In the genomic region with DNA sequence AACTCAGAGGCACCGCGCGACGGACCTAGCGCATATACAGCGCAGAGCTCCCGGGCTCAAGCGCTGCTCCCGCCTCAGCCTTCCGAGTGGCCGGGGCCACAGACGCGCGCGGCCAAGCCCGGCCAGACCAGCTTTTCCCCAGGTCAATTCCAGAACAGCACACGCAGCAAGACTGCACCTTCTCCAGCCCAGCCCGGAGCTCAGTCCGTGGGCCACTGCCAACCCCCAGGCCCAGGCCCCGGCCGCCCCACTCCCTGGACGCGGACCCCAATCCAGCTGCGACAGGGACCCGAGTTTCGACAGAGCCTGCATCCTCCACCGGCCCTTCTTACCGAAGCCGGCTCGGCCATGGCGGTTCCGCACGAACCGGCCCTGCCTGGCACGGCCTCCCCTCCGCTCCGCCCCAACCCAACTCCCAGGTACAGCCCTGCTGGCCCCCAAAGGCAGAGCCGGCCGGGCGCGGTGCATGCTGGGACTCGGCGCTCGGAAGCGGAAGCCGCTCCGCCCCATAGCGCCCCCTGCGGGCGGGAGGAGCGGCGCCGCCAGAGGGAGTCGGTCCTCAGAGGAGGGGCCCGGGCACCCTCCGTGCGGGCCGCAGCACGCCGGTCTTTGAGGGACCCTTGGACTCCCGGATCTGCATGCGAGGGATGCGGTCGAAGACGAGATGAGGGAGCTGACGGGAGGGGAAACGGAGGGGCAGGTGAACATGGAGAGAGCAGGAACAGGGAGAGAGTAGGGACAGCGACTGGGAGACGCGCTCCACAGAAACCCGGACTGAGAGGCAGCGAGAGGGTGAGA, we compare ENCODE assay signal across 1 cellular context.
TF ChIP-seq lines count a peak whose summit lies in the region.

A gene with protein sequence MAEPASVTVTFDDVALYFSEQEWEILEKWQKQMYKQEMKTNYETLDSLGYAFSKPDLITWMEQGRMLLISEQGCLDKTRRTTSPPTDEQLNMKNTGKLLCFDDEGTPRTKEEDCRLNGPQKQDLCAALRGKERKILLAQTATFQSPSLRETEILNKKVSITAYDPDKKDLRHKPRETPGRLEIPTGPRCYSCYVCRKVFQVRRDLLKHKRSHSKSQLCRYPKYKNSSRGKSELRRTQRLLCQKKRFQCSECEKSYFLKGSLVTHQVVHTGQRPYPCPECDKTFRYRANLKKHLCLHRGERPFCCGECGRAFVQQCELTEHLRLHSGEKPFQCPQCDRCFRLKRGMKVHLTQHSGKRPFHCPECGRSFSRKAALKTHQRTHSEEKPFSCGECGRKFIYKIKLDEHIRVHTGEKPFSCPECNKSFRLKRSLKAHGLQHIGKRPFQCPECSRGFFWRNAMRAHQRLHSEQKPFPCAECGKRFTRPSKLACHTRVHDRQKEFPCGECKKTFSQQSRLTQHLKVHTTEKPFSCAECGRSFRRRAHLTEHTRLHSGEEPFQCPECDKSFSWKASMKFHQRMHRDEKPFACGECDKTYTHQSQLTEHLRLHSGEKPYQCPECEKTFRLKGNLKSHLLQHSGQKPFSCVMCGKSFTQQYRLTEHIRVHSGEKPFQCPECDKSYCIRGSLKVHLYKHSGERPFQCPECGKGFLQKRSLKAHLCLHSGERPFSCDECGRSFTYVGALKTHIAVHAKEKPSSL (minus strand): TSS at position 461 of the 798 bp plus-strand sequence. CDS start 111 bp downstream, at position 350.

TF ChIP-seq in K562, 482 proteins besides CTCF, POLR2A, EP300 and RAD21 (continued from another document and continues in another):
- peak; percentile 88 for TF ChIP-seq DIDO1 (tag; IDR thresholded peaks at IDR 0.05; ENCODE audit: low read depth)
- TF ChIP-seq TCF7 (IDR thresholded peaks at IDR 0.05; ENCODE audit: borderline replicate concordance): peak; percentile 74; the same call in 1 of the 2 replicates
- no peak for TF ChIP-seq NR2C1 (IDR thresholded peaks at IDR 0.05)
- 0 out of 2 replicates have a peak, but pooled peaks have one; percentile 58 for TF ChIP-seq NR2C1 (tag; IDR thresholded peaks at IDR 0.05)
- TF ChIP-seq RNF2 (IDR thresholded peaks at IDR 0.05): peak; percentile 58
- no peak for TF ChIP-seq TFAM (CRISPR knock-in tag; conservative IDR thresholded peaks at IDR 0.05)
- TF ChIP-seq PRMT5 (CRISPR knock-in tag; IDR thresholded peaks at IDR 0.05): peak; percentile 14; the same call in 1 of the 2 replicates
- peak; percentile 98 for TF ChIP-seq XRCC5 (IDR thresholded peaks at IDR 0.05; ENCODE audit: low read depth, low read length)
- peak; percentile 18 for TF ChIP-seq ZNF239 (CRISPR knock-in tag; IDR thresholded peaks at IDR 0.05)
- TF ChIP-seq TAF15 (IDR thresholded peaks at IDR 0.05; ENCODE audit: low read depth, low read length): no peak
- TF ChIP-seq ZNF263 (CRISPR knock-in tag; IDR thresholded peaks at IDR 0.05; ENCODE audit: borderline replicate concordance): peak; percentile 74; the same call in 1 of the 2 replicates
- TF ChIP-seq HNRNPH1 (optimal IDR thresholded peaks at IDR 0.05; ENCODE audit: low read depth, low read length): peak; percentile 97
- no peak for TF ChIP-seq SMARCB1 (IDR thresholded peaks at IDR 0.05; ENCODE audit: insufficient read length, low read depth)
- TF ChIP-seq ZNF311 (CRISPR knock-in tag; IDR thresholded peaks at IDR 0.05): no peak
- TF ChIP-seq FOXA1 (IDR thresholded peaks at IDR 0.05; ENCODE audit: borderline replicate concordance): no peak
- no peak; the same call in 1 of the 2 replicates for TF ChIP-seq ZNF764 (CRISPR knock-in tag; IDR thresholded peaks at IDR 0.05; ENCODE audit: low read depth)
- no peak for TF ChIP-seq ZNF217 (CRISPR knock-in tag; IDR thresholded peaks at IDR 0.05)
- peak; percentile 90 for TF ChIP-seq ZBTB1 (CRISPR knock-in tag; IDR thresholded peaks at IDR 0.05; ENCODE audit: borderline replicate concordance, low read depth)
- TF ChIP-seq FOXJ3 (CRISPR knock-in tag; IDR thresholded peaks at IDR 0.05): no peak
- TF ChIP-seq, protein P1, sequence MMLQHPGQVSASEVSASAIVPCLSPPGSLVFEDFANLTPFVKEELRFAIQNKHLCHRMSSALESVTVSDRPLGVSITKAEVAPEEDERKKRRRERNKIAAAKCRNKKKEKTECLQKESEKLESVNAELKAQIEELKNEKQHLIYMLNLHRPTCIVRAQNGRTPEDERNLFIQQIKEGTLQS (IDR thresholded peaks at IDR 0.05): no peak
- TF ChIP-seq, protein P1 (CRISPR knock-in tag; conservative IDR thresholded peaks at IDR 0.05): peak; percentile 73
- peak; percentile 10; the same call in 1 of the 2 replicates for TF ChIP-seq PHB2 (IDR thresholded peaks at IDR 0.05; ENCODE audit: low read depth)
- peak; percentile 98 for TF ChIP-seq FUS (optimal IDR thresholded peaks at IDR 0.05; ENCODE audit: low read depth, low read length)
- peak; percentile 98 for TF ChIP-seq ETV1 (tag; conservative IDR thresholded peaks at IDR 0.05; ENCODE audit: low read depth)
- TF ChIP-seq, protein P2, sequence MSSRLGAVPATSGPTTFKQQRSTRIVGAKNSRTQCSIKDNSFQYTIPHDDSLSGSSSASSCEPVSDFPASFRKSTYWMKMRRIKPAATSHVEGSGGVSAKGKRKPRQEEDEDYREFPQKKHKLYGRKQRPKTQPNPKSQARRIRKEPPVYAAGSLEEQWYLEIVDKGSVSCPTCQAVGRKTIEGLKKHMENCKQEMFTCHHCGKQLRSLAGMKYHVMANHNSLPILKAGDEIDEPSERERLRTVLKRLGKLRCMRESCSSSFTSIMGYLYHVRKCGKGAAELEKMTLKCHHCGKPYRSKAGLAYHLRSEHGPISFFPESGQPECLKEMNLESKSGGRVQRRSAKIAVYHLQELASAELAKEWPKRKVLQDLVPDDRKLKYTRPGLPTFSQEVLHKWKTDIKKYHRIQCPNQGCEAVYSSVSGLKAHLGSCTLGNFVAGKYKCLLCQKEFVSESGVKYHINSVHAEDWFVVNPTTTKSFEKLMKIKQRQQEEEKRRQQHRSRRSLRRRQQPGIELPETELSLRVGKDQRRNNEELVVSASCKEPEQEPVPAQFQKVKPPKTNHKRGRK (tag; IDR thresholded peaks at IDR 0.05): no peak
- no peak for TF ChIP-seq HDAC3 (IDR thresholded peaks at IDR 0.05; ENCODE audit: borderline replicate concordance, partially characterized antibody)
- peak; percentile 62 to 88; a peak in 2 of 4 replicates for TF ChIP-seq SIN3A (IDR thresholded peaks at IDR 0.05; ENCODE audit: borderline replicate concordance in 2 of 2, control insufficient read depth in 1 of 2, low read depth in 2 of 2, low read length in 2 of 2)
- TF ChIP-seq, protein P3, sequence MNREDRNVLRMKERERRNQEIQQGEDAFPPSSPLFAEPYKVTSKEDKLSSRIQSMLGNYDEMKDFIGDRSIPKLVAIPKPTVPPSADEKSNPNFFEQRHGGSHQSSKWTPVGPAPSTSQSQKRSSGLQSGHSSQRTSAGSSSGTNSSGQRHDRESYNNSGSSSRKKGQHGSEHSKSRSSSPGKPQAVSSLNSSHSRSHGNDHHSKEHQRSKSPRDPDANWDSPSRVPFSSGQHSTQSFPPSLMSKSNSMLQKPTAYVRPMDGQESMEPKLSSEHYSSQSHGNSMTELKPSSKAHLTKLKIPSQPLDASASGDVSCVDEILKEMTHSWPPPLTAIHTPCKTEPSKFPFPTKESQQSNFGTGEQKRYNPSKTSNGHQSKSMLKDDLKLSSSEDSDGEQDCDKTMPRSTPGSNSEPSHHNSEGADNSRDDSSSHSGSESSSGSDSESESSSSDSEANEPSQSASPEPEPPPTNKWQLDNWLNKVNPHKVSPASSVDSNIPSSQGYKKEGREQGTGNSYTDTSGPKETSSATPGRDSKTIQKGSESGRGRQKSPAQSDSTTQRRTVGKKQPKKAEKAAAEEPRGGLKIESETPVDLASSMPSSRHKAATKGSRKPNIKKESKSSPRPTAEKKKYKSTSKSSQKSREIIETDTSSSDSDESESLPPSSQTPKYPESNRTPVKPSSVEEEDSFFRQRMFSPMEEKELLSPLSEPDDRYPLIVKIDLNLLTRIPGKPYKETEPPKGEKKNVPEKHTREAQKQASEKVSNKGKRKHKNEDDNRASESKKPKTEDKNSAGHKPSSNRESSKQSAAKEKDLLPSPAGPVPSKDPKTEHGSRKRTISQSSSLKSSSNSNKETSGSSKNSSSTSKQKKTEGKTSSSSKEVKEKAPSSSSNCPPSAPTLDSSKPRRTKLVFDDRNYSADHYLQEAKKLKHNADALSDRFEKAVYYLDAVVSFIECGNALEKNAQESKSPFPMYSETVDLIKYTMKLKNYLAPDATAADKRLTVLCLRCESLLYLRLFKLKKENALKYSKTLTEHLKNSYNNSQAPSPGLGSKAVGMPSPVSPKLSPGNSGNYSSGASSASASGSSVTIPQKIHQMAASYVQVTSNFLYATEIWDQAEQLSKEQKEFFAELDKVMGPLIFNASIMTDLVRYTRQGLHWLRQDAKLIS (CRISPR knock-in tag; IDR thresholded peaks at IDR 0.05): peak; percentile 97
- TF ChIP-seq EHMT2 (IDR thresholded peaks at IDR 0.05): peak; percentile 64
- TF ChIP-seq, protein P4, sequence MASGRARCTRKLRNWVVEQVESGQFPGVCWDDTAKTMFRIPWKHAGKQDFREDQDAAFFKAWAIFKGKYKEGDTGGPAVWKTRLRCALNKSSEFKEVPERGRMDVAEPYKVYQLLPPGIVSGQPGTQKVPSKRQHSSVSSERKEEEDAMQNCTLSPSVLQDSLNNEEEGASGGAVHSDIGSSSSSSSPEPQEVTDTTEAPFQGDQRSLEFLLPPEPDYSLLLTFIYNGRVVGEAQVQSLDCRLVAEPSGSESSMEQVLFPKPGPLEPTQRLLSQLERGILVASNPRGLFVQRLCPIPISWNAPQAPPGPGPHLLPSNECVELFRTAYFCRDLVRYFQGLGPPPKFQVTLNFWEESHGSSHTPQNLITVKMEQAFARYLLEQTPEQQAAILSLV (tag; IDR thresholded peaks at IDR 0.05): no peak
- TF ChIP-seq ETV6 (IDR thresholded peaks at IDR 0.05; ENCODE audit: borderline replicate concordance in 1 of 2, low read depth in 2 of 2, low read length in 1 of 2): peak in 1 of 2 experiments; percentile 73; a peak in 1 of 4 replicates
- no peak; the same call in 1 of the 2 replicates for TF ChIP-seq ETV6 (CRISPR knock-in tag; IDR thresholded peaks at IDR 0.05; ENCODE audit: borderline replicate concordance)
- no peak for TF ChIP-seq SRSF9 (IDR thresholded peaks at IDR 0.05; ENCODE audit: borderline replicate concordance, low read depth, low read length)
- 0 out of 2 replicates have a peak, but pooled peaks have one; percentile 14 for TF ChIP-seq ZSCAN29 (IDR thresholded peaks at IDR 0.05)
- TF ChIP-seq, protein P5, sequence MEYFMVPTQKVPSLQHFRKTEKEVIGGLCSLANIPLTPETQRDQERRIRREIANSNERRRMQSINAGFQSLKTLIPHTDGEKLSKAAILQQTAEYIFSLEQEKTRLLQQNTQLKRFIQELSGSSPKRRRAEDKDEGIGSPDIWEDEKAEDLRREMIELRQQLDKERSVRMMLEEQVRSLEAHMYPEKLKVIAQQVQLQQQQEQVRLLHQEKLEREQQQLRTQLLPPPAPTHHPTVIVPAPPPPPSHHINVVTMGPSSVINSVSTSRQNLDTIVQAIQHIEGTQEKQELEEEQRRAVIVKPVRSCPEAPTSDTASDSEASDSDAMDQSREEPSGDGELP (CRISPR knock-in tag; IDR thresholded peaks at IDR 0.05; ENCODE audit: borderline replicate concordance): peak; percentile 96
- peak; percentile 8; the same call in 1 of the 2 replicates for TF ChIP-seq ELF4 (CRISPR knock-in tag; IDR thresholded peaks at IDR 0.05)
- TF ChIP-seq TAF1 (IDR thresholded peaks at IDR 0.05; ENCODE audit: control insufficient read depth, extremely low read depth, insufficient read depth, low read length, severe bottlenecking): peak; percentile 99
- no peak for TF ChIP-seq TSC22D4 (tag; IDR thresholded peaks at IDR 0.05)
- TF ChIP-seq NR2C2 (CRISPR knock-in tag; IDR thresholded peaks at IDR 0.05): peak; percentile 89
- TF ChIP-seq NR2C2 (tag; IDR thresholded peaks at IDR 0.05): peak; percentile 55
- peak; percentile 70 for TF ChIP-seq NUFIP1 (IDR thresholded peaks at IDR 0.05; ENCODE audit: partially characterized antibody)
- TF ChIP-seq ARID1B (IDR thresholded peaks at IDR 0.05): peak; percentile 55
- no peak for TF ChIP-seq ZEB2 (IDR thresholded peaks at IDR 0.05)
- peak; percentile 72; the same call in 1 of the 2 replicates for TF ChIP-seq KLF6 (CRISPR knock-in tag; IDR thresholded peaks at IDR 0.05; ENCODE audit: borderline replicate concordance)
- TF ChIP-seq NCOA1 (IDR thresholded peaks at IDR 0.05; ENCODE audit: low read depth): peak; percentile 43; the same call in 1 of the 2 replicates
- TF ChIP-seq PRPF4 (IDR thresholded peaks at IDR 0.05; ENCODE audit: insufficient read depth, low read depth, low read length, poor library complexity, severe bottlenecking): peak; percentile 64
- peak; percentile 95 for TF ChIP-seq ZBTB7A (IDR thresholded peaks at IDR 0.05; ENCODE audit: borderline replicate concordance, control insufficient read depth, low read depth, low read length)
- TF ChIP-seq ETS2 (tag; IDR thresholded peaks at IDR 0.05; ENCODE audit: borderline replicate concordance, poor library complexity, severe bottlenecking): no peak
- TF ChIP-seq, protein P6, sequence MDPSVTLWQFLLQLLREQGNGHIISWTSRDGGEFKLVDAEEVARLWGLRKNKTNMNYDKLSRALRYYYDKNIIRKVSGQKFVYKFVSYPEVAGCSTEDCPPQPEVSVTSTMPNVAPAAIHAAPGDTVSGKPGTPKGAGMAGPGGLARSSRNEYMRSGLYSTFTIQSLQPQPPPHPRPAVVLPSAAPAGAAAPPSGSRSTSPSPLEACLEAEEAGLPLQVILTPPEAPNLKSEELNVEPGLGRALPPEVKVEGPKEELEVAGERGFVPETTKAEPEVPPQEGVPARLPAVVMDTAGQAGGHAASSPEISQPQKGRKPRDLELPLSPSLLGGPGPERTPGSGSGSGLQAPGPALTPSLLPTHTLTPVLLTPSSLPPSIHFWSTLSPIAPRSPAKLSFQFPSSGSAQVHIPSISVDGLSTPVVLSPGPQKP (CRISPR knock-in tag; IDR thresholded peaks at IDR 0.05): no peak
- peak; percentile 89; the same call in 1 of the 2 replicates for TF ChIP-seq HMG20B (CRISPR knock-in tag; IDR thresholded peaks at IDR 0.05)
- no peak for TF ChIP-seq MCM5 (IDR thresholded peaks at IDR 0.05; ENCODE audit: low read depth)
- TF ChIP-seq CHD1 (IDR thresholded peaks at IDR 0.05; ENCODE audit: low read length): no peak
- peak; percentile 84; the same call in 1 of the 2 replicates for TF ChIP-seq KLF1 (tag; IDR thresholded peaks at IDR 0.05)
- peak; percentile 99 for TF ChIP-seq MAZ (CRISPR knock-in tag; conservative IDR thresholded peaks at IDR 0.05 in 1 of 2, IDR thresholded peaks at IDR 0.05 in 1 of 2)
- TF ChIP-seq RAD51 (IDR thresholded peaks at IDR 0.05; ENCODE audit: borderline replicate concordance, low read depth): peak; percentile 57
